In the genomic region with DNA sequence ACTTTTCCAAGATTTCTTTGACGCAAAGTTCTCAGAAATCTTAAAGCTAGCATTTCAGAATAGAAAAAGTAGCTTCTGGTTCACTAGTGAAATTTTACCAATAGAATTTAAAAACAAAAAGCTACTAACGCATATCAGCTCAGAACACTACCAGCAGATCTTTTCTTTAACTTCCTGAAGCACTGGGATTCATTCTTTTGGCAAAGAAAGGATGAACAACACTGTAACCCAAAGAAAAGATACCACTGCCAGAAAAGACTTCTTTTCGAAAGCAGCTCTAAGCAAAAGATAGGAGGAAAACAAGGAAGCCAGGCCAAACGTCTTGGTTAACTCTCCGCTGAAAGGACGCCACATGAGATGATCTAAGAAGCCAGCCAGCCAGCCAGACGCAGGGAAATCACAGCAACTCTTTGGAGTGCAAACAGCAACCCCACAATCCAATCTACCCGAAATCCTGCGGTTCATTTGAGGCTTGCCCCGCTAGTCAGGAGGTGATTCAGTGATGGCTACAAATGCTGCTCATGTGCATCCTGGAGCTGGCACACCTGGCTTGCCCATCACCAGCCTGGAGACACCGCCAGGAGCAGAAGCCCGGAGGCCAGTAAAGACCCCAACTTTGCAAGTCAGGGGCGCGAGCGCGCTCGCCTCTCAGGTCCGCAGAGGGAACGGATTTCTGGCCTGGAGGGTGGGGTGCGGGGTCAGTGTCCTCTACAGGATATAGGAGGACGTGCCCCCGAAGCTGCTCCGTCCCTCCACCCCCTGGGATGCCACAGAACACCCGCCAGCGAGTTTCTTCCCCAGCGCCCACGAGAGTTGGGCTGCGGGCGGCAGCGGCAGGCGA, we compare ENCODE assay signal across 8 cellular contexts. TPM values are rescaled to one million over a fixed set of nuclear protein-coding genes. Genes with fewer than 3 reads are reported as not detected.
DNase-seq lines count a peak whose midpoint lies in the region; ATAC-seq and TF ChIP-seq lines count a peak whose summit lies in the region.

No MANE protein-coding gene starts in this region.

- peak overlapping the region; percentile 61 to 67 for H3K4me3 ChIP-seq in tibial artery

- H3K27me3 Mint-ChIP-seq in activated naive CD4-positive, alpha-beta T cell treated with anti-CD3 and anti-CD28 coated beads for 36 hours (ENCODE audit: low read depth): no peaks in the 10 kb centered on the region

- CTCF ChIA-PET in activated naive CD4-positive, alpha-beta T cell treated with anti-CD3 and anti-CD28 coated beads for 36 hours (lab: Charles Lee): interaction anchor here (0.6 to 2.1 kb wide), 6 partner anchors 8 to 768 kb away, joined by 3 to 16 read pairs (median 4); no protein-coding TSS in a partner anchor

- no peak overlapping the region for H3K4me3 Mint-ChIP-seq in activated naive CD4-positive, alpha-beta T cell treated with anti-CD3 and anti-CD28 coated beads for 36 hours

- H3K4me1 ChIP-seq in tibial artery: peaks cover 0 to 28% (median 16%) of the 10 kb centered on the region in 4 donors

- peak overlapping the region; percentile 66 to 81 for H3K27ac ChIP-seq in tibial artery

- no peak for TF ChIP-seq CTCF in tibial artery (IDR thresholded peaks at IDR 0.05)

- TF ChIP-seq POLR2A in erythroblast (IDR thresholded peaks at IDR 0.05; ENCODE audit: low read length): no peak

- no peak overlapping the region for H3K27ac Mint-ChIP-seq in activated naive CD4-positive, alpha-beta T cell treated with anti-CD3 and anti-CD28 coated beads for 36 hours

- no peaks in the 10 kb centered on the region for H3K4me1 Mint-ChIP-seq in activated naive CD4-positive, alpha-beta T cell treated with anti-CD3 and anti-CD28 coated beads for 36 hours (ENCODE audit: low read depth)

- intact Hi-C loops in activated naive CD4-positive, alpha-beta T cell treated with anti-CD3 and anti-CD28 coated beads for 36 hours (cut with micrococcal nuclease): loop anchor here (5.0 kb wide), 1 partner anchor 245 kb away; a partner anchor contains a TSS
- intact Hi-C loops in tibial artery (cut with DNase I; ENCODE audit: low total_unique reads): no loop called here

- peak; percentile 56 for DNase-seq in activated naive CD4-positive, alpha-beta T cell treated with anti-CD3 and anti-CD28 coated beads for 36 hours
- DNase-seq in activated naive CD4-positive, alpha-beta T cell (lab: John Stamatoyannopoulos, UW): no peak
- DNase-seq in NAMALWA (ENCODE audit: low spot score) (peak; percentile 76), erythroblast (lab: John Stamatoyannopoulos, UW) (peak; percentile 57 to 62), mesenteric fat pad (ENCODE audit: low spot score) (peak; percentile 94), tibial artery (peak; percentile 84 to 92)
- peak; percentile 59 for DNase-seq in activated CD4-positive, alpha-beta T cell treated with anti-CD3 and anti-CD28 coated beads for 48 hours

- no peaks in the 10 kb centered on the region for H3K27me3 ChIP-seq in tibial artery

- ATAC-seq in GM21381 (IDR thresholded peaks at IDR 0.05; ENCODE audit: unreplicated experiment): no peak

- peaks cover 0 to 18% (median 11%) of the 10 kb centered on the region in 3 donors for H3K36me3 ChIP-seq in tibial artery

- no peaks in the 10 kb centered on the region for H3K9me3 Mint-ChIP-seq in activated naive CD4-positive, alpha-beta T cell treated with anti-CD3 and anti-CD28 coated beads for 36 hours

- H3K36me3 Mint-ChIP-seq in activated naive CD4-positive, alpha-beta T cell treated with anti-CD3 and anti-CD28 coated beads for 36 hours (ENCODE audit: low read depth): no peaks in the 10 kb centered on the region

- H3K9me3 ChIP-seq in tibial artery: no peaks in the 10 kb centered on the region

RNA-seq across cellular contexts. Expression of a gene that starts 0.8 kb away (rescaled TPM):
- total RNA-seq in activated naive CD4-positive, alpha-beta T cell treated with anti-CD3 and anti-CD28 coated beads for 36 hours: 1 to 10 TPM; 1.6 to 1.9 TPM
- total RNA-seq in mesenteric fat pad: 25.8 TPM

RNA-seq across cellular contexts. Expression of a gene that starts 54.2 kb away (rescaled TPM):
- 1,000 to 10,000 TPM; 1,341 to 1,386 TPM for total RNA-seq in activated naive CD4-positive, alpha-beta T cell treated with anti-CD3 and anti-CD28 coated beads for 36 hours
- total RNA-seq in mesenteric fat pad: 6,165 TPM

Comparison
In these comparisons a context has a peak if more than half of its experiments do, and no peak if none do; other contexts are left out.
1. DNase-seq: peak in activated naive CD4-positive, alpha-beta T cell treated with anti-CD3 and anti-CD28 coated beads for 36 hours (single experiment), NAMALWA (single experiment), activated CD4-positive, alpha-beta T cell treated with anti-CD3 and anti-CD28 coated beads for 48 hours (single experiment), erythroblast (2 of 2), mesenteric fat pad (single experiment) and tibial artery (2 of 2); none in activated naive CD4-positive, alpha-beta T cell (0 of 4).